In genomic region chr3:126146525-126147146, GRCh38 we compare ENCODE assay signal across 15 cellular contexts. TPM values are rescaled to one million over a fixed set of nuclear protein-coding genes. Genes with fewer than 3 reads are reported as not detected.
DNase-seq lines count a peak whose midpoint lies in the region; ATAC-seq, FAIRE-seq and TF ChIP-seq lines count a peak whose summit lies in the region.
"Had no signal": no experiment of that assay in that cellular context is flagged by ENCODE, and none has a peak within 500 bp of the region (broad histone marks: within the 10 kb centered on the region; RNA-seq: fewer than 3 reads in every experiment).

No MANE protein-coding gene starts in this region.

- H3K4me2 ChIP-seq in HepG2 (ENCODE audit: low read depth, low read length) (no peak overlapping the region), neuronal stem cell (ENCODE audit: insufficient read depth, low read length, poor library complexity, severe bottlenecking) (no peak overlapping the region)

- WGBS in right lobe of liver (ENCODE audit: insufficient coverage, low coverage, low lambda C conversion rate, missing lambda C conversion rate): 73% methylated on average over 4 of the region's 6 CpGs
- 99% methylated on average over 5 of the region's 6 CpGs for WGBS in HepG2 (ENCODE audit: low lambda C conversion rate)
- WGBS in neuronal stem cell (ENCODE audit: extremely low coverage in 2 of 2, insufficient read length in 2 of 2, insufficient replicate concordance in 1 of 2), 2 donors: no CpG with 5 or more reads among the region's 6 CpGs

- H3K14ac ChIP-seq in neuronal stem cell (ENCODE audit: low read length): no peak overlapping the region

- CTCF ChIA-PET in HepG2 (lab: Yijun Ruan, JAX; ENCODE audit: low intra/inter-chr PET ratio, low total read pairs): no interaction called here

- TF ChIP-seq POLR2A in right lobe of liver (IDR thresholded peaks at IDR 0.05) (no peak), HepG2 (IDR thresholded peaks at IDR 0.05; ENCODE audit: insufficient read depth in 1 of 2, low read depth in 2 of 2, low read length in 2 of 2) (no peak), vagina (IDR thresholded peaks at IDR 0.05) (no peak), gastrocnemius medialis (IDR thresholded peaks at IDR 0.05) (no peak)

- H3K4me1 ChIP-seq in right lobe of liver: no peaks in the 10 kb centered on the region
- no peaks in the 10 kb centered on the region for H3K4me1 ChIP-seq in HepG2 (ENCODE audit: insufficient read depth, low read length)
- no peaks in the 10 kb centered on the region for H3K4me1 ChIP-seq in neuronal stem cell (ENCODE audit: control insufficient read depth in 2 of 2, insufficient read depth in 1 of 2, low read depth in 1 of 2, low read length in 2 of 2)
- H3K4me1 ChIP-seq in vagina: no peaks in the 10 kb centered on the region
- H3K4me1 ChIP-seq in gastrocnemius medialis: no peaks in the 10 kb centered on the region
- H3K4me1 ChIP-seq: tibial nerve had no signal

- no peak overlapping the region for H2AK5ac ChIP-seq in neuronal stem cell (ENCODE audit: low read depth, low read length)

- DNase-seq in right lobe of liver (peak in 2 of 3 donors; percentile 46), HepG2 (ENCODE audit: low spot score) (no peak), ecto neural progenitor cell (ENCODE audit: low spot score) (peak; percentile 32), neuronal stem cell (ENCODE audit: low spot score) (no peak), vagina (ENCODE audit: extremely low spot score in 2 of 2) (peak; percentile 70 to 79), NCI-H2081 treated with DMSO at 0.1 percent for 48 hours (lab: John Stamatoyannopoulos, UW) (no peak), gastrocnemius medialis (no peak)
- no peak for DNase-seq in activated effector memory CD4-positive, alpha-beta T cell treated with Interleukin-2 at 50 U/mL for 16 hours
- DNase-seq: activated CD4-positive, alpha-beta T cell treated with anti-CD3 and anti-CD28 coated beads for 48 hours; KG1; NCI-H187 treated with DMSO at 0.1 percent for 48 hours; NCI-H345 had no signal

- H3K79me2 ChIP-seq in HepG2 (ENCODE audit: insufficient read depth, low read length): no peaks in the 10 kb centered on the region

- no peak for TF ChIP-seq CTCF in right lobe of liver (IDR thresholded peaks at IDR 0.05)
- no peak for TF ChIP-seq CTCF in HepG2 (CRISPR knock-in tag; IDR thresholded peaks at IDR 0.05)
- no peak for TF ChIP-seq CTCF in vagina (IDR thresholded peaks at IDR 0.05)
- no peak for TF ChIP-seq CTCF in gastrocnemius medialis (IDR thresholded peaks at IDR 0.05 in 4 of 5, conservative IDR thresholded peaks at IDR 0.05 in 1 of 5)

- H2BK15ac ChIP-seq in neuronal stem cell (ENCODE audit: low read length): no peak overlapping the region

- POLR2A ChIA-PET in HepG2 (lab: Yijun Ruan, JAX): no interaction called here

- no peak overlapping the region for H2BK12ac ChIP-seq in neuronal stem cell (ENCODE audit: low read length)

- no peak overlapping the region for H2BK5ac ChIP-seq in neuronal stem cell (ENCODE audit: low read length)

- in situ Hi-C loops in HepG2 (cut with HindIII; ENCODE audit: extremely low pct_ligation_motif_present, low pct_unique_long_range_greater_than_20kb): loop anchor here (5.0 to 25.0 kb wide), 2 partner anchors 66 to 216 kb away; partner anchors contain the start of gene KLF15
- in situ Hi-C loops in gastrocnemius medialis (cut with MboI; ENCODE audit: low sequenced_read_pairs in 4 of 4): loop anchor here (10.0 to 25.0 kb wide), 4 partner anchors 48 to 248 kb away; partner anchors contain the start of gene CFAP100 (in 2 of the 4)

- no peak overlapping the region for H3K4ac ChIP-seq in neuronal stem cell (ENCODE audit: low read length)

- no peak overlapping the region for H3K23ac ChIP-seq in neuronal stem cell (ENCODE audit: low read depth, low read length, poor library complexity)

- no peak overlapping the region for H4K91ac ChIP-seq in neuronal stem cell (ENCODE audit: low read depth, low read length, poor library complexity)

- no TSS peak for BruUV-seq in HepG2 (replicated peaks; lab: Mats Ljungman, UMichigan)

- no peak overlapping the region for H3K9ac ChIP-seq in HepG2 (ENCODE audit: insufficient read depth, low read depth, low read length)
- H3K9ac ChIP-seq in neuronal stem cell (ENCODE audit: low read depth, low read length, poor library complexity): no peak overlapping the region

- TF ChIP-seq RAD21 in HepG2 (CRISPR knock-in tag; IDR thresholded peaks at IDR 0.05): no peak

- H2BK120ac ChIP-seq in neuronal stem cell (ENCODE audit: low read depth, low read length): no peak overlapping the region

- no peak overlapping the region for H2AFZ ChIP-seq in HepG2 (ENCODE audit: low read length)
- H2AFZ ChIP-seq in neuronal stem cell (ENCODE audit: low read length): no peak overlapping the region

- H3K79me1 ChIP-seq in neuronal stem cell (ENCODE audit: low read depth, low read length): no peaks in the 10 kb centered on the region

- H3K18ac ChIP-seq in neuronal stem cell (ENCODE audit: low read length): peak overlapping the region; percentile 11

- H3K36me3 ChIP-seq in right lobe of liver (peaks cover 0 to 91% (median 29%) of the 10 kb centered on the region in 4 donors), HepG2 (replicated peaks in 1 of 2; ENCODE audit: control insufficient read depth in 1 of 2, insufficient read depth in 2 of 2, low read length in 2 of 2) (peaks cover 0 to 4% of the 10 kb centered on the region in 2 experiments; a peak in 2 of 5 replicates), neuronal stem cell (replicated peaks in 1 of 2; ENCODE audit: control insufficient read depth in 2 of 2, insufficient read depth in 2 of 2, low read length in 2 of 2) (no peaks in the 10 kb centered on the region), vagina (no peaks in the 10 kb centered on the region), gastrocnemius medialis (peaks cover 0 to 16% of the 10 kb centered on the region in 2 donors)
- H3K36me3 ChIP-seq: tibial nerve had no signal

- intact Hi-C loops in right lobe of liver (cut with DNase I) (no loop called here), HepG2 (cut with micrococcal nuclease; ENCODE audit: unreplicated experiment) (no loop called here), vagina (cut with DNase I) (no loop called here), gastrocnemius medialis (cut with DNase I; ENCODE audit: low total_unique reads) (no loop called here)

- H3K27me3 ChIP-seq in right lobe of liver (no peaks in the 10 kb centered on the region), HepG2 (ENCODE audit: control insufficient read depth in 1 of 2, insufficient read depth in 2 of 2, low read length in 2 of 2) (no peaks in the 10 kb centered on the region), neuronal stem cell (ENCODE audit: control insufficient read depth in 3 of 3, insufficient read depth in 3 of 3, low read depth in 1 of 3, low read length in 3 of 3) (no peaks in the 10 kb centered on the region), vagina (no peaks in the 10 kb centered on the region), gastrocnemius medialis (no peaks in the 10 kb centered on the region)
- H3K27me3 ChIP-seq: tibial nerve had no signal

- no peak overlapping the region for H4K8ac ChIP-seq in neuronal stem cell (ENCODE audit: low read depth, low read length)

- H4K20me1 ChIP-seq in HepG2 (ENCODE audit: insufficient read depth, low read length): no peaks in the 10 kb centered on the region

- no peaks in the 10 kb centered on the region for H3K9me3 ChIP-seq in right lobe of liver
- no peaks in the 10 kb centered on the region for H3K9me3 ChIP-seq in HepG2 (ENCODE audit: low read length)
- no peaks in the 10 kb centered on the region for H3K9me3 ChIP-seq in neuronal stem cell (replicated peaks in 1 of 2; ENCODE audit: control insufficient read depth in 2 of 2, insufficient read depth in 1 of 2, low read depth in 1 of 2, low read length in 2 of 2)
- H3K9me3 ChIP-seq in vagina: no peaks in the 10 kb centered on the region
- H3K9me3 ChIP-seq in gastrocnemius medialis: no peaks in the 10 kb centered on the region
- H3K9me3 ChIP-seq: tibial nerve had no signal

- TF ChIP-seq EP300 in HepG2 (IDR thresholded peaks at IDR 0.05; ENCODE audit: low read depth in 2 of 2, low read length in 2 of 2) (no peak), HepG2 (CRISPR knock-in tag; IDR thresholded peaks at IDR 0.05; ENCODE audit: borderline replicate concordance) (no peak)

- H3K4me3 ChIP-seq in right lobe of liver (no peak overlapping the region), HepG2 (replicated peaks in 1 of 3; ENCODE audit: insufficient read depth in 1 of 3, low read depth in 2 of 3, low read length in 3 of 3) (no peak overlapping the region), neuronal stem cell (ENCODE audit: low read length in 2 of 2) (no peak overlapping the region), vagina (no peak overlapping the region), gastrocnemius medialis (no peak overlapping the region)
- H3K4me3 ChIP-seq: tibial nerve had no signal

- no peak for FAIRE-seq in HepG2 (lab: Jason Lieb, UNC)

- ATAC-seq in right lobe of liver: peak in 3 of 4 donors; percentile 14 to 32 (median 18)
- ATAC-seq in HepG2: no peak; the same call in 2 of the 3 replicates
- ATAC-seq in gastrocnemius medialis: no peak

- H3K27ac ChIP-seq in right lobe of liver (no peak overlapping the region), HepG2 (ENCODE audit: extremely low read length, insufficient read depth, low read length) (no peak overlapping the region), neuronal stem cell (replicated peaks; ENCODE audit: low read length) (no peak overlapping the region), vagina (no peak overlapping the region), gastrocnemius medialis (no peak overlapping the region)
- H3K27ac ChIP-seq: tibial nerve had no signal

RNA-seq across cellular contexts. Expression of gene ALDH1L1, which starts 33.8 kb away (rescaled TPM):
- total RNA-seq in right lobe of liver (100 to 1,000 TPM in 5 of 6 experiments, 10 to 100 TPM in 1; 94.9 to 962 (median 353) TPM), HepG2 (2016; rRNA removed; fragmentation: Illumina TruSeq; extraction: Trizol) (20.8 and 28.7 TPM in 2 replicates), vagina (19.2 TPM), gastrocnemius medialis (100 to 1,000 TPM in 1 of 4 donors, 10 to 100 TPM in 3; 43.5 to 108 (median 69.0) TPM)
- total RNA-seq in HepG2 (2016; cell fraction: cytosol; rRNA removed; fragmentation: Illumina TruSeq; extraction: Trizol; ENCODE audit: low read depth): 5.0 and 5.4 TPM in 2 replicates
- total RNA-seq in HepG2 (2016; cell fraction: insoluble cytoplasmic fraction; rRNA removed; fragmentation: Illumina TruSeq; extraction: Trizol): 19.2 and 30.5 TPM in 2 replicates
- 7.0 and 9.4 TPM in 2 replicates for total RNA-seq in HepG2 (2016; cell fraction: membrane; rRNA removed; fragmentation: Illumina TruSeq; extraction: Trizol)
- total RNA-seq in HepG2 (2016; cell fraction: nucleus; rRNA removed; fragmentation: Illumina TruSeq; extraction: Trizol): 31.8 and 38.2 TPM in 2 replicates
- polyA plus RNA-seq in HepG2 (2011; rRNA removed): 10.5 and 11.2 TPM in 2 replicates
- 7.0 and 9.9 TPM in 2 replicates for polyA plus RNA-seq in HepG2 (2011; cell fraction: cytosol; rRNA removed)
- 20.7 and 30.5 TPM in 2 replicates for polyA plus RNA-seq in HepG2 (2011; cell fraction: nucleus; rRNA removed)
- 19.0 TPM in 2 replicates for polyA plus RNA-seq in HepG2 (2012)
- 2.5 and 2.7 TPM in 2 replicates for polyA plus RNA-seq in HepG2 (2016; cell fraction: cytosol; fragmentation: Illumina TruSeq; extraction: Trizol; ENCODE audit: low read depth)
- 18.2 and 19.3 TPM in 2 replicates for polyA plus RNA-seq in HepG2 (2016; cell fraction: insoluble cytoplasmic fraction; fragmentation: Illumina TruSeq; extraction: Trizol; ENCODE audit: low read depth)
- 2.9 and 5.1 TPM in 2 replicates for polyA plus RNA-seq in HepG2 (2016; cell fraction: membrane; fragmentation: Illumina TruSeq; extraction: Trizol; ENCODE audit: low read depth)
- 40.2 and 43.0 TPM in 2 replicates for polyA plus RNA-seq in HepG2 (2016; cell fraction: nucleus; fragmentation: Illumina TruSeq; extraction: Trizol; ENCODE audit: insufficient read depth, low read depth)
- 0.05 and 25.1 TPM in 2 replicates for polyA minus RNA-seq in HepG2 (2011; rRNA and poly(A)+ RNA removed; ENCODE audit: low replicate concordance)
- 6.9 and 7.7 TPM in 2 replicates for polyA minus RNA-seq in HepG2 (2011; cell fraction: cytosol; rRNA and poly(A)+ RNA removed)
- 20.6 and 24.5 TPM in 2 replicates for polyA minus RNA-seq in HepG2 (2011; cell fraction: nucleus; rRNA and poly(A)+ RNA removed)
- polyA plus RNA-seq in neuronal stem cell (2013, experiment 1 of 2): 0.57 TPM
- polyA plus RNA-seq in neuronal stem cell (2013, experiment 2 of 2): 0.60 TPM
- total RNA-seq: CD8-positive, alpha-beta memory T cell; RPMI7951 had no signal
- polyA plus RNA-seq: CD8-positive, alpha-beta memory T cell had no signal

Comparison
In these comparisons a context has a peak if more than half of its experiments do, and no peak if none do; other contexts are left out.
1. ATAC-seq: peak in right lobe of liver (3 of 4); none in HepG2 (single experiment) and gastrocnemius medialis (0 of 2).
2. DNase-seq: peak in right lobe of liver (2 of 3), ecto neural progenitor cell (single experiment) and vagina (2 of 2); none in HepG2 (single experiment), neuronal stem cell (single experiment), NCI-H2081 treated with DMSO at 0.1 percent for 48 hours (single experiment), gastrocnemius medialis (0 of 2) and activated effector memory CD4-positive, alpha-beta T cell treated with Interleukin-2 at 50 U/mL for 16 hours (single experiment).